ENCODE assay signal across 16 cellular contexts in the genomic region with DNA sequence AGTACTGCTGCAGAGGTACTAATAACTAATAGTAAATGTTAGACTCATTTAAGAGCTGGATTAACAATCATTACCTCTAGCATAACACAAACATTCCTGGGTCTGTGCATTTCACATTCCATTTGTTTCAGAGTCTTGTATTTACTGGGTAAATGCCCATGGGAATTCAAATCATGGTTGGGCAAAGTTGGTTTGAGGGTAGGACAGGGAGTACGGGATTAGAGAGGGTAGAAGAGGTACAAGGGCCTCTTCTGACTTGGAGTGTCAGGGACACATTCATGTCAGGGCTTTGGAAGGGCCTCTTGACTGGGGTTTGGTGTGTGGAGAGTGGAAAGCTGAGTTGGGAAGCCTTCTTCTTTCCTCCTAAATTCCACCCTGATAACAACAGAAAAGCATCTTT.
A peak's percentile ranks its signal among the peaks of the same experiment; 100 is the strongest.
DNase-seq lines count a peak whose midpoint lies in the region; ATAC-seq, FAIRE-seq and TF ChIP-seq lines count a peak whose summit lies in the region.
"Had no signal": no experiment of that assay in that cellular context is flagged by ENCODE, and none has a peak within 500 bp of the region (broad histone marks: within the 10 kb centered on the region; RNA-seq: fewer than 3 reads in every experiment).

No MANE protein-coding gene starts in this region.

- no peaks in the 10 kb centered on the region for H4K20me1 ChIP-seq in PC-9 (ENCODE audit: insufficient read depth)

- H3K4me1 ChIP-seq in A549: peaks cover 34% of the 10 kb centered on the region
- H3K4me1 ChIP-seq in PC-9 (replicated peaks; ENCODE audit: insufficient read depth): peaks cover 18% of the 10 kb centered on the region
- H3K4me1 ChIP-seq in mucosa of descending colon (ENCODE audit: low read depth): peaks cover 4% of the 10 kb centered on the region
- H3K4me1 ChIP-seq: pancreas had no signal

- H3K4me3 Mint-ChIP-seq in mesothelial cell of epicardium: no peak overlapping the region
- H3K4me3 Mint-ChIP-seq: stimulated activated naive CD8-positive, alpha-beta T cell treated with anti-CD3 and anti-CD28 coated beads, Interleukin-15, amount 100 ng/mL, for 72 hours had no signal

- intact Hi-C loops in PC-9 (cut with micrococcal nuclease; ENCODE audit: unreplicated experiment): no loop called here
- intact Hi-C loops in mucosa of descending colon (cut with DNase I, micrococcal nuclease): no loop called here

- H3K9me3 ChIP-seq in A549 (no peaks in the 10 kb centered on the region), PC-9 (ENCODE audit: insufficient read depth, low read depth) (no peaks in the 10 kb centered on the region), mucosa of descending colon (no peaks in the 10 kb centered on the region)
- H3K9me3 ChIP-seq: pancreas had no signal

- TF ChIP-seq RAD21 in A549 (conservative IDR thresholded peaks at IDR 0.05 in 1 of 2, IDR thresholded peaks at IDR 0.05 in 1 of 2): no peak

- H3K27me3 Mint-ChIP-seq in mesothelial cell of epicardium (ENCODE audit: low read depth): no peaks in the 10 kb centered on the region

- WGBS in A549 (ENCODE audit: missing lambda C conversion rate): 21% methylated on average over 1 of the region's 1 CpG

- H3K4me2 ChIP-seq in A549 (peak overlapping the region; percentile 63), PC-9 (0 out of 2 replicates have a peak overlapping the region, but pooled peaks have one; percentile 28)

- no peak for TF ChIP-seq EP300 in A549 (IDR thresholded peaks at IDR 0.05)

- BruUV-seq in PC-9 (replicated peaks; lab: Mats Ljungman, UMichigan): no TSS peak

- no peak for TF ChIP-seq POLR2A in A549 (IDR thresholded peaks at IDR 0.05; ENCODE audit: low read length)

- peaks cover 43% of the 10 kb centered on the region for H3K4me1 Mint-ChIP-seq in mesothelial cell of epicardium
- H3K4me1 Mint-ChIP-seq: stimulated activated naive CD8-positive, alpha-beta T cell treated with anti-CD3 and anti-CD28 coated beads, Interleukin-15, amount 100 ng/mL, for 72 hours had no signal

- H3K36me3 ChIP-seq in PC-9 (ENCODE audit: low read depth): no peaks in the 10 kb centered on the region
- H3K36me3 ChIP-seq in mucosa of descending colon (ENCODE audit: low read depth): no peaks in the 10 kb centered on the region
- H3K36me3 ChIP-seq: pancreas had no signal

- TF ChIP-seq CTCF in A549 (IDR thresholded peaks at IDR 0.05): no peak
- TF ChIP-seq CTCF in PC-9 (conservative IDR thresholded peaks at IDR 0.05): no peak
- TF ChIP-seq CTCF in fibroblast of the aortic adventitia (IDR thresholded peaks at IDR 0.05; ENCODE audit: insufficient read depth, low read length): no peak
- no peak for TF ChIP-seq CTCF in mesothelial cell of epicardium (IDR thresholded peaks at IDR 0.05; ENCODE audit: unreplicated experiment)
- TF ChIP-seq CTCF in mucosa of descending colon (IDR thresholded peaks at IDR 0.05): no peak

- CTCF ChIA-PET in A549 (lab: Yijun Ruan, JAX) (interaction anchor here (1.1 kb wide), 1 partner anchor 8 kb away, joined by 3 read pairs; no protein-coding TSS in a partner anchor), PC-9 (lab: Charles Lee) (no interaction called here)

- H3K4me3 ChIP-seq in A549: no peak overlapping the region
- no peak overlapping the region for H3K4me3 ChIP-seq in PC-9
- no peak overlapping the region for H3K4me3 ChIP-seq in fibroblast of the aortic adventitia (ENCODE audit: low read depth, low read length)
- H3K4me3 ChIP-seq in mucosa of descending colon: no peak overlapping the region
- H3K4me3 ChIP-seq: pancreas had no signal

- peak overlapping the region; percentile 37 to 55; a peak in 4 of 6 replicates for H3K27ac ChIP-seq in A549
- 0 out of 2 replicates have a peak overlapping the region, but pooled peaks have one; percentile 43 for H3K27ac ChIP-seq in PC-9
- H3K27ac ChIP-seq: pancreas had no signal

- H3K27me3 ChIP-seq in PC-9 (ENCODE audit: insufficient read depth, low read depth): no peaks in the 10 kb centered on the region
- H3K27me3 ChIP-seq: pancreas had no signal

- no peak overlapping the region for H2AFZ ChIP-seq in PC-9

- DNase-seq in A549 (ENCODE audit: low read depth in 1 of 2, low spot score in 1 of 2) (no peak), PC-9 (no peak), fibroblast of the aortic adventitia (ENCODE audit: low read depth) (peak; percentile 46), mesothelial cell of epicardium (ENCODE audit: low spot score in 2 of 2, unreplicated experiment in 2 of 2) (no peak), T-helper 2 cell (no peak), mucosa of descending colon (no peak), NCI-H1436 treated with DMSO at 0.1 percent for 48 hours (lab: John Stamatoyannopoulos, UW) (no peak), amniotic stem cell (lab: John Stamatoyannopoulos, UW) (no peak)
- DNase-seq: activated gamma-delta T cell; aorta; NCI-H2081; NCI-H69; pancreas; stimulated activated CD4-positive, alpha-beta T cell treated with anti-CD3 and anti-CD28 coated beads, Interleukin-12 subunit alpha, Interleukin-12 subunit beta, amount 100 ng/mL, for 4 hours; stimulated activated naive CD8-positive, alpha-beta T cell treated with anti-CD3 and anti-CD28 coated beads, Interleukin-15, amount 100 ng/mL, for 72 hours had no signal

- ATAC-seq in A549 (peak in 1 of 2 experiments; percentile 50; a peak in 3 of 6 replicates), mucosa of descending colon (no peak)
- ATAC-seq: stimulated activated naive CD8-positive, alpha-beta T cell treated with anti-CD3 and anti-CD28 coated beads, Interleukin-15, amount 100 ng/mL, for 72 hours had no signal

- peaks cover 7% of the 10 kb centered on the region for H3K9me3 Mint-ChIP-seq in mesothelial cell of epicardium
- H3K9me3 Mint-ChIP-seq: stimulated activated naive CD8-positive, alpha-beta T cell treated with anti-CD3 and anti-CD28 coated beads, Interleukin-15, amount 100 ng/mL, for 72 hours had no signal

- no peak for FAIRE-seq in A549 (lab: Jason Lieb, UNC)
- FAIRE-seq: HTR-8/SVneo, pancreas had no signal

- no peaks in the 10 kb centered on the region for H3K9me2 ChIP-seq in PC-9 (ENCODE audit: insufficient read depth)

- no peaks in the 10 kb centered on the region for H3F3A ChIP-seq in PC-9 (ENCODE audit: insufficient read depth, low read depth)

- H3K36me3 Mint-ChIP-seq in mesothelial cell of epicardium: peaks cover 3% of the 10 kb centered on the region

- POLR2A ChIA-PET in A549 (lab: Yijun Ruan, JAX) (interaction anchor here (1.3 kb wide), 1 partner anchor 66 kb away, joined by 3 read pairs; no protein-coding TSS in a partner anchor), PC-9 (lab: Charles Lee; ENCODE audit: unreplicated experiment) (interaction anchor here (0.7 kb wide), 1 partner anchor 22 kb away, joined by 4 read pairs; no protein-coding TSS in a partner anchor)

- H3K79me2 ChIP-seq in PC-9 (ENCODE audit: low read depth): 0 out of 2 replicates have a peak, but pooled peaks cover 3% of the 10 kb centered on the region

- H3K27ac Mint-ChIP-seq in mesothelial cell of epicardium: peak overlapping the region; percentile 82

TF ChIP-seq in A549, 52 proteins besides CTCF, POLR2A, EP300 and RAD21:
- no peak for TF ChIP-seq HES2 (IDR thresholded peaks at IDR 0.05)
- no peak for TF ChIP-seq HEYL (CRISPR knock-in tag; IDR thresholded peaks at IDR 0.05)
